ENCODE assay signal across 8 cellular contexts in genomic region chr11:128733440-128734115, GRCh38. TPM values are rescaled to one million over a fixed set of nuclear protein-coding genes. Genes with fewer than 3 reads are reported as not detected.
DNase-seq lines count a peak whose midpoint lies in the region; ATAC-seq and TF ChIP-seq lines count a peak whose summit lies in the region.

No MANE protein-coding gene starts in this region.

- H3K9me3 Mint-ChIP-seq in activated T-helper 1 cell treated with anti-CD3 and anti-CD28 coated beads, Interleukin-12 subunit alpha, Interleukin-12 subunit beta, Interleukin-2, Interleukin-4 antibody, amounts not matched to agents 30 ng/mL and 10 ng/mL and 1 ng/mL, durations not matched to agents 14 hours and 24 hours and 36 hours = no peaks in the 10 kb centered on the region
- H3K9me3 Mint-ChIP-seq in natural killer cell = no peaks in the 10 kb centered on the region

- H3K36me3 Mint-ChIP-seq in activated T-helper 1 cell treated with anti-CD3 and anti-CD28 coated beads, Interleukin-12 subunit alpha, Interleukin-12 subunit beta, Interleukin-2, Interleukin-4 antibody, amounts not matched to agents 30 ng/mL and 10 ng/mL and 1 ng/mL, durations not matched to agents 14 hours and 24 hours and 36 hours (ENCODE audit: low read depth) = peaks cover 21% of the 10 kb centered on the region
- no peaks in the 10 kb centered on the region for H3K36me3 Mint-ChIP-seq in natural killer cell

- TF ChIP-seq CTCF in natural killer cell (IDR thresholded peaks at IDR 0.05) = no peak

- H3K27me3 Mint-ChIP-seq in activated T-helper 1 cell treated with anti-CD3 and anti-CD28 coated beads, Interleukin-12 subunit alpha, Interleukin-12 subunit beta, Interleukin-2, Interleukin-4 antibody, amounts not matched to agents 30 ng/mL and 10 ng/mL and 1 ng/mL, durations not matched to agents 14 hours and 24 hours and 36 hours (ENCODE audit: insufficient read depth) = no peaks in the 10 kb centered on the region
- H3K27me3 Mint-ChIP-seq in natural killer cell (ENCODE audit: low read depth in 2 of 2) = no peaks in the 10 kb centered on the region

- peak; percentile 42 for TF ChIP-seq POLR2A in GM19193 (IDR thresholded peaks at IDR 0.05; ENCODE audit: extremely low read depth, insufficient read depth, insufficient read length)

- no peak for DNase-seq in activated T-helper 1 cell treated with anti-CD3 and anti-CD28 coated beads, Interleukin-12 subunit alpha, Interleukin-12 subunit beta, Interleukin-2, Interleukin-4 antibody, amounts not matched to agents 30 ng/mL and 10 ng/mL and 1 ng/mL, durations not matched to agents 14 hours and 24 hours and 36 hours (ENCODE audit: low spot score)
- no peak for DNase-seq in natural killer cell
- no peak for DNase-seq in foreskin melanocyte
- DNase-seq in SW480 (ENCODE audit: low spot score) = no peak
- no peak for DNase-seq in NCI-H2081 treated with DMSO at 0.1 percent for 48 hours (lab: John Stamatoyannopoulos, UW)
- no peak for DNase-seq in OCI-M1 (lab: John Stamatoyannopoulos, UW)

- ATAC-seq in HG02981 (IDR thresholded peaks at IDR 0.05; ENCODE audit: unreplicated experiment) (peak; percentile 17), natural killer cell (no peak)

- H3K27ac Mint-ChIP-seq in activated T-helper 1 cell treated with anti-CD3 and anti-CD28 coated beads, Interleukin-12 subunit alpha, Interleukin-12 subunit beta, Interleukin-2, Interleukin-4 antibody, amounts not matched to agents 30 ng/mL and 10 ng/mL and 1 ng/mL, durations not matched to agents 14 hours and 24 hours and 36 hours = peak overlapping the region; percentile 71
- H3K27ac Mint-ChIP-seq in natural killer cell = peak overlapping the region; percentile 86 to 94

- intact Hi-C loops in activated T-helper 1 cell treated with anti-CD3 and anti-CD28 coated beads, Interleukin-12 subunit alpha, Interleukin-12 subunit beta, Interleukin-2, Interleukin-4 antibody, amounts not matched to agents 30 ng/mL and 10 ng/mL and 1 ng/mL, durations not matched to agents 14 hours and 24 hours and 36 hours (cut with micrococcal nuclease) = loop anchor here (2.0 to 5.0 kb wide), 2 partner anchors 17 to 44 kb away; no protein-coding TSS in a partner anchor
- intact Hi-C loops in natural killer cell (cut with micrococcal nuclease) = loop anchor here (5.0 kb wide), 1 partner anchor 36 kb away; no protein-coding TSS in a partner anchor

- H3K4me1 Mint-ChIP-seq in activated T-helper 1 cell treated with anti-CD3 and anti-CD28 coated beads, Interleukin-12 subunit alpha, Interleukin-12 subunit beta, Interleukin-2, Interleukin-4 antibody, amounts not matched to agents 30 ng/mL and 10 ng/mL and 1 ng/mL, durations not matched to agents 14 hours and 24 hours and 36 hours (ENCODE audit: low read depth) = peaks cover 97% of the 10 kb centered on the region
- peaks cover 97 to 100% of the 10 kb centered on the region in 2 donors for H3K4me1 Mint-ChIP-seq in natural killer cell

- H3K4me3 Mint-ChIP-seq in activated T-helper 1 cell treated with anti-CD3 and anti-CD28 coated beads, Interleukin-12 subunit alpha, Interleukin-12 subunit beta, Interleukin-2, Interleukin-4 antibody, amounts not matched to agents 30 ng/mL and 10 ng/mL and 1 ng/mL, durations not matched to agents 14 hours and 24 hours and 36 hours = peak overlapping the region; percentile 65
- peak overlapping the region; percentile 88 for H3K4me3 Mint-ChIP-seq in natural killer cell

RNA-seq across cellular contexts. Expression of gene FLI1, which starts 39.7 kb away (rescaled TPM):
- 40.7 and 41.5 TPM in 2 replicates for total RNA-seq in activated T-helper 1 cell treated with anti-CD3 and anti-CD28 coated beads, Interleukin-12 subunit alpha, Interleukin-12 subunit beta, Interleukin-2, Interleukin-4 antibody, amounts not matched to agents 30 ng/mL and 10 ng/mL and 1 ng/mL, durations not matched to agents 14 hours and 24 hours and 36 hours
- total RNA-seq in natural killer cell = 100 to 1,000 TPM; 123 to 157 (median 148) TPM
